In the genomic region with DNA sequence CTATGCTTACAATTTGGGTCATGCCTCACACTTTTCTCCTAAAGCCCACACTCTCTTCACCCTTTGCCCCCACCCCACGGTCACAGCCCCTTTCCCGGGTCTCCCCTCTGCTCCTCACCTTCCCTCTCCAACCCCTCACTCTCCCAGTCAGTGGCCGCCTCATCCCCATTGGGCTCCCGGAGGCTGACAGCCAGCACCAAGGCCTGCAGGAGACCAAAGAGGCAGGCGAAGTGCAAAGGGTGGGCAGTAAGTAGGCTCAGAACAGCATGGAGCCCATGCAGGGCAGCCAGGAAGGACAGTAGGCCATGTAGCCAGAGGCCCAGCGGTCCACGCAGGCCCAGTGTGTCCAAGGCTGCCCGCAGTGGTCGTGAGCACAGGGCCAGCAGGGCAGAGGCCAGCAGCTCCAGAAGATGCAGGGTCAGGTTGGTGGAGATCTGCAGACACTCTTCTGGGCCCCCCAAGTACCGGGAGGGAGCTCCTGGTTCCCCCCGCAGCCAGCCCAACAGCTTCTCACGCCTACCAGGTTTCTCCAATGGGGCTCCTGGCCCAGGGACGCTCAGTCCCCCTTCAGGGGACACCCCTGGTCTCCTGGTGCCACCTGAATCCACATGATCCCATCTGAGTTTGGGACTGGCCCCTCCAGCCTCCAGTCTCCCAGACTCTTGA, we compare ENCODE assay signal across 9 cellular contexts. TPM values are rescaled to one million over a fixed set of nuclear protein-coding genes. Genes with fewer than 3 reads are reported as not detected.
DNase-seq lines count a peak whose midpoint lies in the region; TF ChIP-seq lines count a peak whose summit lies in the region.
"Had no signal": no experiment of that assay in that cellular context is flagged by ENCODE, and none has a peak within 500 bp of the region (broad histone marks: within the 10 kb centered on the region; RNA-seq: fewer than 3 reads in every experiment).

No MANE protein-coding gene starts in this region.

- H3K4me3 ChIP-seq in iPS-15b (ENCODE audit: low read depth, low read length) (peak overlapping the region; percentile 92), smooth muscle cell (peak overlapping the region; percentile 74)

- in situ Hi-C loops in GM13976 (cut with MboI; ENCODE audit: low sequenced_read_pairs, unreplicated experiment) = no loop called here

- H3K27me3 ChIP-seq in iPS-15b (ENCODE audit: control insufficient read depth, insufficient read depth, low read length) (no peaks in the 10 kb centered on the region), smooth muscle cell (ENCODE audit: low read depth) (no peaks in the 10 kb centered on the region)

- 95% methylated on average over 13 of the region's 13 CpGs for WGBS in smooth muscle cell (ENCODE audit: low lambda C conversion rate)

- no peaks in the 10 kb centered on the region for H3K9me3 ChIP-seq in iPS-15b (ENCODE audit: control insufficient read depth, insufficient read depth, low read length)
- no peaks in the 10 kb centered on the region for H3K9me3 ChIP-seq in smooth muscle cell (replicated peaks; ENCODE audit: low read depth)

- H3K4me1 ChIP-seq in iPS-15b (ENCODE audit: control insufficient read depth, insufficient read depth, low read length) (peaks cover 2% of the 10 kb centered on the region), smooth muscle cell (ENCODE audit: low read depth) (peaks cover 22% of the 10 kb centered on the region)

- H3K36me3 Mint-ChIP-seq in activated CD4-positive, alpha-beta memory T cell treated with anti-CD3 and anti-CD28 coated beads, Interleukin-2, amount 10 ng/mL, durations not matched to agents 7 days and 5 days (ENCODE audit: low read depth) = peaks cover 83% of the 10 kb centered on the region

- TF ChIP-seq CTCF in smooth muscle cell (IDR thresholded peaks at IDR 0.05; ENCODE audit: borderline replicate concordance, insufficient read depth, poor library complexity, severe bottlenecking) (no peak), GM13976 (IDR thresholded peaks at IDR 0.05; ENCODE audit: borderline replicate concordance, control extremely low read depth, extremely low read depth, insufficient read depth, missing control alignments) (no peak)

- POLR2A ChIA-PET in HEK293T (lab: Yijun Ruan, JAX) = interaction anchor here (0.6 to 2.4 kb wide), 3 partner anchors 118 to 469 kb away, joined by 4 to 15 read pairs (median 4); a partner anchor contains a TSS
- POLR2A ChIA-PET in activated CD4-positive, alpha-beta memory T cell treated with anti-CD3 and anti-CD28 coated beads, Interleukin-2, amount 10 ng/mL, durations not matched to agents 7 days and 5 days (lab: Charles Lee) = no interaction called here

- H3K36me3 ChIP-seq in iPS-15b (ENCODE audit: control insufficient read depth, insufficient read depth, low read length) (peaks cover 18% of the 10 kb centered on the region), smooth muscle cell (ENCODE audit: low read depth) (no peaks in the 10 kb centered on the region)

- H3K9me3 Mint-ChIP-seq in activated CD4-positive, alpha-beta memory T cell treated with anti-CD3 and anti-CD28 coated beads, Interleukin-2, amount 10 ng/mL, durations not matched to agents 7 days and 5 days = no peaks in the 10 kb centered on the region

- peaks cover 15% of the 10 kb centered on the region for H4K20me1 ChIP-seq in smooth muscle cell (ENCODE audit: low read depth)

- H3K4me2 ChIP-seq in smooth muscle cell = peak overlapping the region; percentile 92

- peak overlapping the region; percentile 95 for H3K4me3 Mint-ChIP-seq in activated CD4-positive, alpha-beta memory T cell treated with anti-CD3 and anti-CD28 coated beads, Interleukin-2, amount 10 ng/mL, durations not matched to agents 7 days and 5 days

- no peak overlapping the region for H3K9ac ChIP-seq in iPS-15b (ENCODE audit: low read depth, low read length)
- H3K9ac ChIP-seq in smooth muscle cell (ENCODE audit: low read depth) = no peak overlapping the region

- H3F3A ChIP-seq in smooth muscle cell (ENCODE audit: low read depth) = peaks cover 6% of the 10 kb centered on the region

- CTCF ChIA-PET in HEK293T (lab: Yijun Ruan, JAX) = interaction anchor here (0.5 kb wide), 1 partner anchor 171 kb away, joined by 3 read pairs; no protein-coding TSS in a partner anchor
- CTCF ChIA-PET in activated CD4-positive, alpha-beta memory T cell treated with anti-CD3 and anti-CD28 coated beads, Interleukin-2, amount 10 ng/mL, durations not matched to agents 7 days and 5 days (lab: Charles Lee) = interaction anchor here (0.7 to 2.9 kb wide), 2 partner anchors 66 to 79 kb away, joined by 3 to 11 read pairs; a partner anchor contains a TSS

- intact Hi-C loops in posterior vena cava (cut with DNase I) = no loop called here

- peaks cover 58% of the 10 kb centered on the region for H3K79me2 ChIP-seq in smooth muscle cell (ENCODE audit: low read depth)

- H3K27ac Mint-ChIP-seq in activated CD4-positive, alpha-beta memory T cell treated with anti-CD3 and anti-CD28 coated beads, Interleukin-2, amount 10 ng/mL, durations not matched to agents 7 days and 5 days = peak overlapping the region; percentile 95

- H3K4me1 Mint-ChIP-seq in activated CD4-positive, alpha-beta memory T cell treated with anti-CD3 and anti-CD28 coated beads, Interleukin-2, amount 10 ng/mL, durations not matched to agents 7 days and 5 days = peaks cover 83% of the 10 kb centered on the region

- no peaks in the 10 kb centered on the region for H3K27me3 Mint-ChIP-seq in activated CD4-positive, alpha-beta memory T cell treated with anti-CD3 and anti-CD28 coated beads, Interleukin-2, amount 10 ng/mL, durations not matched to agents 7 days and 5 days

- no peak overlapping the region for H2AFZ ChIP-seq in smooth muscle cell (ENCODE audit: low read depth)

- H3K27ac ChIP-seq in smooth muscle cell (ENCODE audit: low read depth) = peak overlapping the region; percentile 69

- no peak for DNase-seq in HEK293T (ENCODE audit: extremely low spot score)
- DNase-seq in activated CD4-positive, alpha-beta memory T cell treated with anti-CD3 and anti-CD28 coated beads, Interleukin-2, amount 10 ng/mL, durations not matched to agents 7 days and 5 days = no peak
- no peak for DNase-seq in smooth muscle cell (lab: John Stamatoyannopoulos, UW; ENCODE audit: unreplicated experiment)
- no peak for DNase-seq in GM13976 (ENCODE audit: low spot score)
- DNase-seq in NCI-H2107 treated with DMSO at 0.1 percent for 48 hours (lab: John Stamatoyannopoulos, UW; ENCODE audit: unreplicated experiment) = no peak
- no peak for DNase-seq in posterior vena cava (ENCODE audit: low spot score)
- no peak for DNase-seq in mesenteric fat pad (ENCODE audit: low spot score)

TF ChIP-seq in HEK293T, 16 proteins besides CTCF, POLR2A, EP300 and RAD21:
- TF ChIP-seq NFRKB (IDR thresholded peaks at IDR 0.05) (no peak), FOXM1 (IDR thresholded peaks at IDR 0.05; ENCODE audit: borderline replicate concordance) (0 out of 2 replicates have a peak, but pooled peaks have one; percentile 2), FOXA1 (IDR thresholded peaks at IDR 0.05) (no peak), ZNF384 (IDR thresholded peaks at IDR 0.05) (no peak), FOXK2 (IDR thresholded peaks at IDR 0.05) (no peak), L3MBTL2 (conservative IDR thresholded peaks at IDR 0.05) (no peak), SP1 (IDR thresholded peaks at IDR 0.05) (no peak)
- TF ChIP-seq, protein P1, sequence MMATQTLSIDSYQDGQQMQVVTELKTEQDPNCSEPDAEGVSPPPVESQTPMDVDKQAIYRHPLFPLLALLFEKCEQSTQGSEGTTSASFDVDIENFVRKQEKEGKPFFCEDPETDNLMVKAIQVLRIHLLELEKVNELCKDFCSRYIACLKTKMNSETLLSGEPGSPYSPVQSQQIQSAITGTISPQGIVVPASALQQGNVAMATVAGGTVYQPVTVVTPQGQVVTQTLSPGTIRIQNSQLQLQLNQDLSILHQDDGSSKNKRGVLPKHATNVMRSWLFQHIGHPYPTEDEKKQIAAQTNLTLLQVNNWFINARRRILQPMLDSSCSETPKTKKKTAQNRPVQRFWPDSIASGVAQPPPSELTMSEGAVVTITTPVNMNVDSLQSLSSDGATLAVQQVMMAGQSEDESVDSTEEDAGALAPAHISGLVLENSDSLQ (IDR thresholded peaks at IDR 0.05) = no peak

RNA-seq across cellular contexts. Expression of a gene that starts 1.5 kb away (rescaled TPM):
- total RNA-seq in activated CD4-positive, alpha-beta memory T cell treated with anti-CD3 and anti-CD28 coated beads, Interleukin-2, amount 10 ng/mL, durations not matched to agents 7 days and 5 days = 10 to 100 TPM; 26.4 to 26.7 TPM
- total RNA-seq in smooth muscle cell (7.1 and 8.9 TPM in 2 replicates), posterior vena cava (10 to 100 TPM; 18.8 to 19.3 TPM), mesenteric fat pad (21.6 TPM)
- 15.5 and 20.1 TPM in 2 replicates for polyA plus RNA-seq in smooth muscle cell

RNA-seq across cellular contexts. Expression of a gene that starts 3.4 kb away (rescaled TPM):
- 1 to 10 TPM; 2.9 to 3.6 TPM for total RNA-seq in activated CD4-positive, alpha-beta memory T cell treated with anti-CD3 and anti-CD28 coated beads, Interleukin-2, amount 10 ng/mL, durations not matched to agents 7 days and 5 days
- total RNA-seq in smooth muscle cell (2.3 and 2.7 TPM in 2 replicates), posterior vena cava (1 to 10 TPM in 1 of 2 donors, under 1 TPM in 1; 0.60 to 1.2 TPM), mesenteric fat pad (3.3 TPM)
- polyA plus RNA-seq in smooth muscle cell = 1.1 and 2.7 TPM in 2 replicates
- total RNA-seq: glomerular endothelial cell had no signal

RNA-seq across cellular contexts. Expression of a gene that starts 5.7 kb away (rescaled TPM):
- total RNA-seq in activated CD4-positive, alpha-beta memory T cell treated with anti-CD3 and anti-CD28 coated beads, Interleukin-2, amount 10 ng/mL, durations not matched to agents 7 days and 5 days = 10 to 100 TPM; 33.6 to 35.2 TPM
- total RNA-seq in smooth muscle cell (12.5 and 17.2 TPM in 2 replicates), posterior vena cava (10 to 100 TPM in 1 of 2 donors, 1 to 10 TPM in 1; 7.8 to 10.1 TPM), mesenteric fat pad (10.5 TPM)
- 19.6 and 20.1 TPM in 2 replicates for polyA plus RNA-seq in smooth muscle cell

RNA-seq across cellular contexts. Expression of a gene that starts 6.7 kb away (rescaled TPM):
- total RNA-seq in activated CD4-positive, alpha-beta memory T cell treated with anti-CD3 and anti-CD28 coated beads, Interleukin-2, amount 10 ng/mL, durations not matched to agents 7 days and 5 days = 100 to 1,000 TPM; 275 to 282 TPM
- total RNA-seq in smooth muscle cell (75.9 and 123 TPM in 2 replicates), posterior vena cava (100 to 1,000 TPM; 146 to 193 TPM), mesenteric fat pad (229 TPM)
- 74.8 and 85.8 TPM in 2 replicates for polyA plus RNA-seq in smooth muscle cell

RNA-seq across cellular contexts. Expression of a gene that starts 6.8 kb away (rescaled TPM):
- 100 to 1,000 TPM; 199 to 212 TPM for total RNA-seq in activated CD4-positive, alpha-beta memory T cell treated with anti-CD3 and anti-CD28 coated beads, Interleukin-2, amount 10 ng/mL, durations not matched to agents 7 days and 5 days
- total RNA-seq in smooth muscle cell (228 and 313 TPM in 2 replicates), posterior vena cava (10 to 100 TPM; 85.2 to 90.4 TPM), mesenteric fat pad (125 TPM)
- polyA plus RNA-seq in smooth muscle cell = 195 and 226 TPM in 2 replicates
